8 cellular contexts compared by ENCODE assay signal in the genomic region with DNA sequence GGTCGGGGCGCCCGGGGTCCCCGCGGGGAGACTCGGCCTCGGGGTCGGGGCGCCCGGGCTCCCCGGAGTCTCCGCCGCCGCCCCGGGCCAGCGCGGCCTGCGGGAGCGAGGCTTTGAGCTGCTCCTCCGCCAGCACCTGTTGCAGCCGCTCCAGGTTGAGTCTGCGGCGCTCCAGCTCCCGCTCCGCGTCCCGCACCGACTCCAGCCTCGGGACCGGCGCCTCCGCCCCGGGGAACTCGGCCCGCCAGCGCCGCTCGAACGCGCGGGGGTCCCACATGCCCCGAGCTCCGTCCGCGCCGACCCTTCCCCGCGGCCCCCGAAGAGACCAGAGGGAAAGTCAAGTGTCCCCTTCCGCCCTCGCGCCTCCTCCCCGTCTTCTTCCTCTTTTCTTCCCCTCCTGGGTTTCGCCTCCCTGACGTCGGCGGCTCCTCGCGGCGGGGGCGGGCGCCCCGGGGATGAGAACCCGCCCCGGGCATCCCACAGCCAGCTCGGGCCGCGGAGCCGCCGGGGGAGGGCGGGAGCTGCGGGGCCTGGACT. TPM values are rescaled to one million over a fixed set of nuclear protein-coding genes. Genes with fewer than 3 reads are reported as not detected.
DNase-seq lines count a peak whose midpoint lies in the region; ATAC-seq, FAIRE-seq and TF ChIP-seq lines count a peak whose summit lies in the region.

No MANE protein-coding gene starts in this region.

- peaks cover 32% of the 10 kb centered on the region for H4K20me1 ChIP-seq in DOHH2 (ENCODE audit: control insufficient read depth, insufficient read depth, low read depth, low read length)

- peaks cover 13% of the 10 kb centered on the region for H3K36me3 Mint-ChIP-seq in activated T-helper 17 cell treated with anti-CD3 and anti-CD28 coated beads, Interleukin-2, amount 50 U/mL, for 72 hours (ENCODE audit: low read depth)

- intact Hi-C loops in heart right ventricle (cut with DNase I) = no loop called here
- intact Hi-C loops in psoas muscle (cut with DNase I) = no loop called here

- H3K4me1 ChIP-seq in DOHH2 (ENCODE audit: control insufficient read depth, low read length) (peaks cover 38% of the 10 kb centered on the region), heart right ventricle (peaks cover 0 to 40% (median 22%) of the 10 kb centered on the region in 9 donors), psoas muscle (no peaks in the 10 kb centered on the region)

- H3K4me3 ChIP-seq in DOHH2 (ENCODE audit: low read length) (peak overlapping the region; percentile 100), heart right ventricle (peak overlapping the region; percentile 42 to 69 (median 58)), psoas muscle (peak overlapping the region; percentile 60)

- H3K79me2 ChIP-seq in DOHH2 (ENCODE audit: control insufficient read depth, low read length) = peaks cover 56% of the 10 kb centered on the region

- H3K4me3 Mint-ChIP-seq in activated T-helper 17 cell treated with anti-CD3 and anti-CD28 coated beads, Interleukin-2, amount 50 U/mL, for 72 hours = peak overlapping the region; percentile 87

- peak overlapping the region; percentile 100 for H3K4me2 ChIP-seq in DOHH2 (ENCODE audit: low read length)

- DNase-seq in NOMO-1 (lab: John Stamatoyannopoulos, UW; ENCODE audit: unreplicated experiment in 2 of 2) (peak; percentile 80 to 84), heart right ventricle (peak; percentile 48 to 70), psoas muscle (peak; percentile 72 to 81), D721Med (ENCODE audit: insufficient read length, low spot score) (no peak), NCI-H1694 treated with DMSO at 0.1 percent for 48 hours (lab: John Stamatoyannopoulos, UW) (no peak)

- H3K27me3 Mint-ChIP-seq in activated T-helper 17 cell treated with anti-CD3 and anti-CD28 coated beads, Interleukin-2, amount 50 U/mL, for 72 hours = peaks cover 30% of the 10 kb centered on the region

- H3K27me3 ChIP-seq in DOHH2 (ENCODE audit: control insufficient read depth, low read length) (peaks cover 28% of the 10 kb centered on the region), heart right ventricle (peaks cover 10 to 66% (median 44%) of the 10 kb centered on the region in 7 donors), psoas muscle (ENCODE audit: insufficient read depth in 3 of 3, low read length in 2 of 3) (peaks cover 0 to 70% (median 26%) of the 10 kb centered on the region in 3 donors)

- no peak for TF ChIP-seq CTCF in DOHH2 (IDR thresholded peaks at IDR 0.05; ENCODE audit: low read depth, low read length, poor library complexity, severe bottlenecking)
- no peak for TF ChIP-seq CTCF in heart right ventricle (IDR thresholded peaks at IDR 0.05)
- TF ChIP-seq CTCF in psoas muscle (IDR thresholded peaks at IDR 0.05) = no peak
- no peak for TF ChIP-seq CTCF in D721Med (IDR thresholded peaks at IDR 0.05; ENCODE audit: insufficient read depth, missing control alignments)

- no peaks in the 10 kb centered on the region for H3K9me2 ChIP-seq in DOHH2 (replicated peaks; ENCODE audit: control insufficient read depth, low read length)

- H3K9me3 ChIP-seq in DOHH2 (ENCODE audit: control insufficient read depth, insufficient read depth, low read length) = no peaks in the 10 kb centered on the region
- H3K9me3 ChIP-seq in heart right ventricle = no peaks in the 10 kb centered on the region
- H3K9me3 ChIP-seq in psoas muscle = no peaks in the 10 kb centered on the region

- H3K27ac Mint-ChIP-seq in activated T-helper 17 cell treated with anti-CD3 and anti-CD28 coated beads, Interleukin-2, amount 50 U/mL, for 72 hours = no peak overlapping the region

- FAIRE-seq in D721Med (lab: Jason Lieb, UNC) = no peak

- H3K36me3 ChIP-seq in DOHH2 (ENCODE audit: control insufficient read depth, low read length) (peaks cover 34% of the 10 kb centered on the region), heart right ventricle (no peaks in the 10 kb centered on the region), psoas muscle (ENCODE audit: insufficient read depth in 1 of 2, low read depth in 1 of 2) (no peaks in the 10 kb centered on the region)

- WGBS in heart right ventricle, 2 donors = 0 to 1% methylated on average over 52 to 72 of the region's 72 CpGs
- WGBS in psoas muscle, 3 donors = 0 to 2% (median 1%) methylated on average over 23 to 72 of the region's 72 CpGs

- peaks cover 6% of the 10 kb centered on the region; the same call in 1 of the 2 replicates for H3F3A ChIP-seq in DOHH2 (ENCODE audit: control insufficient read depth, insufficient read depth)

- H3K27ac ChIP-seq in DOHH2 (ENCODE audit: low read depth, low read length) = peak overlapping the region; percentile 86
- H3K27ac ChIP-seq in heart right ventricle = peak overlapping the region in 6 of 10 donors; percentile 29 to 90 (median 47)
- no peak overlapping the region for H3K27ac ChIP-seq in psoas muscle

- no peaks in the 10 kb centered on the region for H3K9me3 Mint-ChIP-seq in activated T-helper 17 cell treated with anti-CD3 and anti-CD28 coated beads, Interleukin-2, amount 50 U/mL, for 72 hours

- ATAC-seq in GM21717 (IDR thresholded peaks at IDR 0.05; ENCODE audit: unreplicated experiment) (peak; percentile 53), heart right ventricle (peak; percentile 28 to 70 (median 40)), psoas muscle (peak; percentile 8 to 50 (median 28))
- peak; percentile 78 for ATAC-seq in activated T-helper 17 cell treated with anti-CD3 and anti-CD28 coated beads, Interleukin-2, amount 50 U/mL, for 72 hours (replicated peaks)

- peaks cover 11% of the 10 kb centered on the region for H3K4me1 Mint-ChIP-seq in activated T-helper 17 cell treated with anti-CD3 and anti-CD28 coated beads, Interleukin-2, amount 50 U/mL, for 72 hours

RNA-seq across cellular contexts. Expression of gene BHLHA9, which starts 40.8 kb away (rescaled TPM):
- not detected for total RNA-seq in activated T-helper 17 cell treated with anti-CD3 and anti-CD28 coated beads, Interleukin-2, amount 50 U/mL, for 72 hours
- total RNA-seq in heart right ventricle (under 1 TPM in 2 of 10 donors, not detected in 8; 0.30 to 0.37 TPM), psoas muscle (not detected)
- polyA plus RNA-seq in heart right ventricle (not detected), psoas muscle (not detected)

RNA-seq across cellular contexts. Expression of gene ABR, which starts 49.6 kb away (rescaled TPM):
- 10 to 100 TPM; 71.4 to 87.2 TPM for total RNA-seq in activated T-helper 17 cell treated with anti-CD3 and anti-CD28 coated beads, Interleukin-2, amount 50 U/mL, for 72 hours
- 100 to 1,000 TPM; 118 to 173 (median 145) TPM for total RNA-seq in heart right ventricle
- 100 to 1,000 TPM in 1 of 2 donors, 10 to 100 TPM in 1; 49.1 to 120 TPM for polyA plus RNA-seq in heart right ventricle
- total RNA-seq in psoas muscle = 10 to 100 TPM in 3 of 4 donors, 1 to 10 TPM in 1; 9.8 to 25.4 (median 16.2) TPM
- 1 to 10 TPM; 5.8 to 8.5 (median 8.1) TPM for polyA plus RNA-seq in psoas muscle

RNA-seq across cellular contexts. Expression of gene TRARG1, which starts 50.0 kb away (rescaled TPM):
- total RNA-seq in activated T-helper 17 cell treated with anti-CD3 and anti-CD28 coated beads, Interleukin-2, amount 50 U/mL, for 72 hours = under 1 TPM; 0.06 to 0.08 TPM
- total RNA-seq in heart right ventricle = 1 to 10 TPM in 5 of 10 donors, under 1 TPM in 4, not detected in 1; 0.12 to 9.2 (median 1.1) TPM
- polyA plus RNA-seq in heart right ventricle = 1 to 10 TPM; 2.0 to 3.4 TPM
- under 1 TPM; 0.28 to 0.69 (median 0.38) TPM for total RNA-seq in psoas muscle
- polyA plus RNA-seq in psoas muscle = 1 to 10 TPM in 1 of 3 donors, under 1 TPM in 2; 0.36 to 1.3 (median 0.93) TPM

Comparison
In these comparisons a context has a peak if more than half of its experiments do, and no peak if none do; other contexts are left out.
1. ATAC-seq: peak in every context shown above with its lines; median percentile 78 in activated T-helper 17 cell treated with anti-CD3 and anti-CD28 coated beads, Interleukin-2, amount 50 U/mL, for 72 hours; 53 in GM21717; 40 in heart right ventricle; 28 in psoas muscle.
2. DNase-seq: peak in NOMO-1 (2 of 2), heart right ventricle (2 of 2) and psoas muscle (2 of 2); none in D721Med (single experiment) and NCI-H1694 treated with DMSO at 0.1 percent for 48 hours (single experiment).
3. Peak in every context shown above with its lines, with median percentiles within 50 percentile points of each other: H3K4me3 ChIP-seq.